ENCODE assay signal across 2 cellular contexts in the genomic region with DNA sequence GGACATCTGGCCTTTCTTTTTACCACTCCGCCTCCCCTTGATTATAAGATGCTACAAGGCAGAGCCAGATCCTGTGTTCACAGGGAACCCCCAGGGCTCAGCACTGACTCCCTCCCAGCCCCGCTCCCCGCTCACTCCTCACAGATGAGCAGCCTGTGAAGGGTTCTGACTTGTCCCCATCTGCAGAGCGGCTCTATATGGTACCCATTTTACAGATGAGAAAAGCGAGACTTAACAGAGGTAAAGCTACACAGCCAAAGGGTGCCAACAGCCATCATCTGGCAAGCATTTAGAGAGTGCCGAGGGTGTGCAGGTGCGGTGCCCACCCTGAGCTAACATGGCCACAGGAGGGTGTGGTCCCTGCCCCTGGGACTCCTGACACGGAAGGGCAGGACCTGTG.
TF ChIP-seq lines count a peak whose summit lies in the region.

No MANE protein-coding gene starts in this region.

TF ChIP-seq in HepG2, 621 proteins besides CTCF, POLR2A, EP300 and RAD21:
- TF ChIP-seq SMAD1 (CRISPR knock-in tag; IDR thresholded peaks at IDR 0.05; ENCODE audit: borderline replicate concordance, low read depth), result no peak
- no peak for TF ChIP-seq GATAD1 (CRISPR knock-in tag; IDR thresholded peaks at IDR 0.05)
- TF ChIP-seq ZNF776 (CRISPR knock-in tag; IDR thresholded peaks at IDR 0.05), result no peak
- TF ChIP-seq ZNF629 (CRISPR knock-in tag; conservative IDR thresholded peaks at IDR 0.05), result peak; percentile 55; the same call in 1 of the 2 replicates

TF ChIP-seq in H1, 55 proteins besides CTCF, POLR2A, EP300 and RAD21:
- TF ChIP-seq PHF8 (conservative IDR thresholded peaks at IDR 0.05; ENCODE audit: low read depth, low read length) (no peak), SRF (IDR thresholded peaks at IDR 0.05; ENCODE audit: low read depth, low read length) (no peak), GTF2F1 (IDR thresholded peaks at IDR 0.05; ENCODE audit: borderline replicate concordance, low read depth, low read length) (no peak), KDM1A (IDR thresholded peaks at IDR 0.05; ENCODE audit: borderline replicate concordance, low read length) (peak; percentile 70; the same call in 1 of the 2 replicates), RXRA (IDR thresholded peaks at IDR 0.05; ENCODE audit: insufficient read depth, low read depth, low read length) (no peak), FOSL1 (IDR thresholded peaks at IDR 0.05; ENCODE audit: insufficient read depth, low read depth, low read length) (no peak)
TF ChIP-seq in H1: peak in this region for 1.
